ENCODE assay signal across 18 cellular contexts in the genomic region with DNA sequence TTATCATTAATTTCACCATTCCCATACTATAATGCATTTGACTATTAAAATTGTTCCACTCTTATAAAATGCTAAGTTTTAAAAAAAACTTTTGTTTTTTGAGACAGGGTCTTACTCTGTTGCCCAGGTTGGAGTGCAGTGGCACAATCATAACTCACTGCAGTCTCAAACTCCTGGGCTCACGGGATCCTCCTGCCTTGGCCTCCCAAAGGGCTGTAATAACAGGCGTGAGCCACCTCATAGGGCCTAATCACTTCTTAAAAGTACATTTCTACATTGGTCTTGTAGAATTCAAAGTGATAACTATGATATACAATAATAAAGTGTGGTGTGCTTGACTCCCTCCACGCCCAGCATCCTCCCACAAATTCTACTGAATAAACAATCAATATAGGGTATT. TPM values are rescaled to one million over a fixed set of nuclear protein-coding genes. Genes with fewer than 3 reads are reported as not detected.
DNase-seq lines count a peak whose midpoint lies in the region; ATAC-seq and TF ChIP-seq lines count a peak whose summit lies in the region.
"Had no signal": no experiment of that assay in that cellular context is flagged by ENCODE, and none has a peak within 500 bp of the region (broad histone marks: within the 10 kb centered on the region; RNA-seq: fewer than 3 reads in every experiment).

No MANE protein-coding gene starts in this region.

- no peak for TF ChIP-seq CTCF in GM12864 (IDR thresholded peaks at IDR 0.05; ENCODE audit: low read depth, low read length, missing control alignments)

- peak overlapping the region; percentile 80 for H3K4me3 Mint-ChIP-seq in activated CD4-positive, alpha-beta T cell treated with anti-CD3 and anti-CD28 coated beads for 36 hours
- peak overlapping the region; percentile 88 for H3K4me3 Mint-ChIP-seq in activated T-helper 17 cell treated with anti-CD3 and anti-CD28 coated beads, Interleukin-2, amount 50 U/mL, for 72 hours
- peak overlapping the region; percentile 86 for H3K4me3 Mint-ChIP-seq in natural killer cell treated with Interleukin-12 subunit alpha and Interleukin-12 subunit beta and Interleukin-15 and Interleukin-18, amount 100 ng/mL, for 72 hours
- H3K4me3 Mint-ChIP-seq: WTC11 had no signal

- H3K27me3 Mint-ChIP-seq in activated CD4-positive, alpha-beta T cell treated with anti-CD3 and anti-CD28 coated beads for 36 hours: no peaks in the 10 kb centered on the region
- H3K27me3 Mint-ChIP-seq in activated T-helper 17 cell treated with anti-CD3 and anti-CD28 coated beads, Interleukin-2, amount 50 U/mL, for 72 hours: no peaks in the 10 kb centered on the region
- H3K27me3 Mint-ChIP-seq in natural killer cell treated with Interleukin-12 subunit alpha and Interleukin-12 subunit beta and Interleukin-15 and Interleukin-18, amount 100 ng/mL, for 72 hours: no peaks in the 10 kb centered on the region

- peak overlapping the region; percentile 42 for H3K27ac Mint-ChIP-seq in activated CD4-positive, alpha-beta T cell treated with anti-CD3 and anti-CD28 coated beads for 36 hours
- no peak overlapping the region for H3K27ac Mint-ChIP-seq in activated T-helper 17 cell treated with anti-CD3 and anti-CD28 coated beads, Interleukin-2, amount 50 U/mL, for 72 hours
- peak overlapping the region; percentile 94 to 100 for H3K27ac Mint-ChIP-seq in natural killer cell treated with Interleukin-12 subunit alpha and Interleukin-12 subunit beta and Interleukin-15 and Interleukin-18, amount 100 ng/mL, for 72 hours
- H3K27ac Mint-ChIP-seq: WTC11 had no signal

- CTCF ChIA-PET in activated CD4-positive, alpha-beta T cell treated with anti-CD3 and anti-CD28 coated beads for 36 hours (lab: Charles Lee): no interaction called here

- intact Hi-C loops in activated CD4-positive, alpha-beta T cell treated with anti-CD3 and anti-CD28 coated beads for 36 hours (cut with DNase I, micrococcal nuclease): no loop called here

- POLR2A ChIA-PET in activated CD4-positive, alpha-beta T cell treated with anti-CD3 and anti-CD28 coated beads for 36 hours (lab: Charles Lee): no interaction called here

- no peak for ATAC-seq in activated CD4-positive, alpha-beta T cell treated with anti-CD3 and anti-CD28 coated beads for 36 hours
- no peak for ATAC-seq in activated T-helper 17 cell treated with anti-CD3 and anti-CD28 coated beads, Interleukin-2, amount 50 U/mL, for 72 hours (replicated peaks)
- no peak for ATAC-seq in natural killer cell treated with Interleukin-12 subunit alpha and Interleukin-12 subunit beta and Interleukin-15 and Interleukin-18, amount 100 ng/mL, for 72 hours
- no peak for ATAC-seq in HG03095 (IDR thresholded peaks at IDR 0.05; ENCODE audit: unreplicated experiment)
- ATAC-seq: body of pancreas, esophagus mucosa, SK-N-SH treated with all-trans-retinoic acid at 6 μM for 48 hours, WTC11 had no signal

- H3K36me3 Mint-ChIP-seq in activated CD4-positive, alpha-beta T cell treated with anti-CD3 and anti-CD28 coated beads for 36 hours (ENCODE audit: low read depth): peaks cover 10% of the 10 kb centered on the region
- peaks cover 37% of the 10 kb centered on the region for H3K36me3 Mint-ChIP-seq in activated T-helper 17 cell treated with anti-CD3 and anti-CD28 coated beads, Interleukin-2, amount 50 U/mL, for 72 hours (ENCODE audit: low read depth)
- peaks cover under 1% of the 10 kb centered on the region for H3K36me3 Mint-ChIP-seq in natural killer cell treated with Interleukin-12 subunit alpha and Interleukin-12 subunit beta and Interleukin-15 and Interleukin-18, amount 100 ng/mL, for 72 hours
- H3K36me3 Mint-ChIP-seq: WTC11 had no signal

- H3K9me3 Mint-ChIP-seq in activated CD4-positive, alpha-beta T cell treated with anti-CD3 and anti-CD28 coated beads for 36 hours (ENCODE audit: low read depth): no peaks in the 10 kb centered on the region
- no peaks in the 10 kb centered on the region for H3K9me3 Mint-ChIP-seq in activated T-helper 17 cell treated with anti-CD3 and anti-CD28 coated beads, Interleukin-2, amount 50 U/mL, for 72 hours
- H3K9me3 Mint-ChIP-seq in natural killer cell treated with Interleukin-12 subunit alpha and Interleukin-12 subunit beta and Interleukin-15 and Interleukin-18, amount 100 ng/mL, for 72 hours: no peaks in the 10 kb centered on the region
- H3K9me3 Mint-ChIP-seq: WTC11 had no signal

- H3K4me3 ChIP-seq in GM12864 (ENCODE audit: low read depth, low read length): peak overlapping the region; percentile 78; the same call in 1 of the 2 replicates
- H3K4me3 ChIP-seq: body of pancreas, right atrium auricular region had no signal

- no peak for DNase-seq in activated CD4-positive, alpha-beta T cell treated with anti-CD3 and anti-CD28 coated beads for 36 hours
- no peak for DNase-seq in activated CD4-positive, alpha-beta T cell treated with anti-CD3 and anti-CD28 coated beads, Interleukin-2, amount 50 U/mL, for 1 hour
- DNase-seq in GM12864 (ENCODE audit: low read depth): no peak
- no peak for DNase-seq in natural killer cell treated with Interleukin-12 subunit alpha and Interleukin-12 subunit beta and Interleukin-15 and Interleukin-18, amount 100 ng/mL, for 72 hours (ENCODE audit: low spot score)
- DNase-seq in UCSD-AML1 (lab: John Stamatoyannopoulos, UW; ENCODE audit: unreplicated experiment): no peak
- no peak for DNase-seq in A172 (ENCODE audit: low spot score)
- DNase-seq: body of pancreas, dermis blood vessel endothelial cell, EL, glutamatergic neuron, GOT3, NCI-H1694 had no signal

- H3K4me1 Mint-ChIP-seq in activated CD4-positive, alpha-beta T cell treated with anti-CD3 and anti-CD28 coated beads for 36 hours: peaks cover 43% of the 10 kb centered on the region
- H3K4me1 Mint-ChIP-seq in activated T-helper 17 cell treated with anti-CD3 and anti-CD28 coated beads, Interleukin-2, amount 50 U/mL, for 72 hours: peaks cover 26% of the 10 kb centered on the region
- H3K4me1 Mint-ChIP-seq in natural killer cell treated with Interleukin-12 subunit alpha and Interleukin-12 subunit beta and Interleukin-15 and Interleukin-18, amount 100 ng/mL, for 72 hours (ENCODE audit: low read depth in 2 of 2): peaks cover 38 to 40% of the 10 kb centered on the region in 2 donors

RNA-seq across cellular contexts. Expression of a gene that starts 3.0 kb away (rescaled TPM):
- 10 to 100 TPM; 35.6 to 43.5 TPM for total RNA-seq in activated CD4-positive, alpha-beta T cell treated with anti-CD3 and anti-CD28 coated beads for 36 hours
- total RNA-seq in activated T-helper 17 cell treated with anti-CD3 and anti-CD28 coated beads, Interleukin-2, amount 50 U/mL, for 72 hours: 10 to 100 TPM; 48.2 to 61.2 TPM
- 100 to 1,000 TPM; 114 to 121 TPM for total RNA-seq in natural killer cell treated with Interleukin-12 subunit alpha and Interleukin-12 subunit beta and Interleukin-15 and Interleukin-18, amount 100 ng/mL, for 72 hours
- total RNA-seq in A172 (2014; rRNA removed; shearing (Covaris generic)): 4.6 and 10.3 TPM in 2 replicates
